ENCODE assay signal across 14 cellular contexts in the genomic region with DNA sequence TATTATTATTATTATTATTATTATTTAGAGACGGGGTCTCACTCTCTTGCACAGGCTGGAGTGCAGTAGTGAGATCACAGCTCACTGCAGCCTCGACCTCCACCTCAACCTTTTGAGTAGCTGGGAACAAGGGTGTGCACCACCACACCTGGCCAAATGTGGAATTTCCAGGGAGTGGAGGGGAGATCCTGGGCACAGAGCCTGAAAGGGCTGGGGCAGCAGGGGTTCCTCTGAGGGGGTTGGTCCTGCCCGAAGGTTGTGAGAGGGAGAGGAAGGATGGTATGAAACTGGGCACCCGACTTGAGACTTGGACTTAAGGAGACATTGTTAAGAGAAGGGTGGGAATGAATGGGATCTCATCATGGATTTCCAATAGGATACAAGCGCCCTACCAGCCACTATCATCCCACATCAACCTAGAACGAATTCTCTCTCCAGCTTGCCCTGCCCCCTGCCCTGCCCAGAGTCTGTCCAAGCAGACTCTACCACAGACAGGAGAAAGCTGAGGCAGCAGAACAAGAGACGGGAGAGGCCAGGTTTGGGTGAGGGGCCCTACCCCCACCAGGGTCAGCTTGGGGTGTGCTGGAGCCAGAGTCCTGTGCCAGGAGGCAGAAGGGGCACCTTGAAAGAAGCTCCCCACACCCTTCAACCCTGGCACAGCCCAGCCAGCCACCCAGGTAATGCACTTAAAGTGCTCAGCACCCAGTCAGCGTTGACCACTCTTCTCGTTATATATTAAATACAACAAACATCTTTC. TPM values are rescaled to one million over a fixed set of nuclear protein-coding genes. Genes with fewer than 3 reads are reported as not detected.
DNase-seq lines count a peak whose midpoint lies in the region; ATAC-seq and TF ChIP-seq lines count a peak whose summit lies in the region.
"Had no signal": no experiment of that assay in that cellular context is flagged by ENCODE, and none has a peak within 500 bp of the region (broad histone marks: within the 10 kb centered on the region; RNA-seq: fewer than 3 reads in every experiment).

No MANE protein-coding gene starts in this region.

- H3K36me3 ChIP-seq in PC-3 (ENCODE audit: low read depth, low read length): no peaks in the 10 kb centered on the region
- no peaks in the 10 kb centered on the region for H3K36me3 ChIP-seq in endocrine pancreas (ENCODE audit: control insufficient read depth, insufficient read depth, low read length)
- H3K36me3 ChIP-seq: ascending aorta, neutrophil, thoracic aorta had no signal

- H3K9me3 Mint-ChIP-seq in osteocyte (ENCODE audit: unreplicated experiment): no peaks in the 10 kb centered on the region
- no peaks in the 10 kb centered on the region for H3K9me3 Mint-ChIP-seq in activated CD8-positive, alpha-beta T cell treated with anti-CD3 and anti-CD28 coated beads, Interleukin-2, amount 10 ng/mL, durations not matched to agents 7 days and 5 days (ENCODE audit: insufficient read depth)

- H3K27ac Mint-ChIP-seq in osteocyte (ENCODE audit: unreplicated experiment): peak overlapping the region; percentile 84
- H3K27ac Mint-ChIP-seq in activated CD8-positive, alpha-beta T cell treated with anti-CD3 and anti-CD28 coated beads, Interleukin-2, amount 10 ng/mL, durations not matched to agents 7 days and 5 days: no peak overlapping the region

- no peaks in the 10 kb centered on the region for H4K20me1 ChIP-seq in PC-3 (ENCODE audit: low read length)

- peak overlapping the region; percentile 56 for H2AFZ ChIP-seq in PC-3 (ENCODE audit: low read length)

- intact Hi-C loops in PC-3 (cut with micrococcal nuclease): loop anchor here (1.0 to 5.0 kb wide), 3 partner anchors 65 to 134 kb away; no protein-coding TSS in a partner anchor

- peak overlapping the region; percentile 61 for H3K4me2 ChIP-seq in PC-3 (ENCODE audit: low read length)

- CTCF ChIA-PET in AG04450 (lab: Charles Lee) (interaction anchor here (0.5 to 3.5 kb wide), 40 partner anchors 10 to 875 kb away, joined by 3 to 38 read pairs (median 4); a partner anchor contains a TSS), PC-3 (lab: Charles Lee) (interaction anchor here (0.6 to 1.4 kb wide), 3 partner anchors 15 to 82 kb away, joined by 3 to 4 read pairs (median 3); no protein-coding TSS in a partner anchor)
- CTCF ChIA-PET in activated CD8-positive, alpha-beta T cell treated with anti-CD3 and anti-CD28 coated beads, Interleukin-2, amount 10 ng/mL, durations not matched to agents 7 days and 5 days (lab: Charles Lee): interaction anchor here (0.7 to 4.4 kb wide), 22 partner anchors 8 to 355 kb away, joined by 3 to 33 read pairs (median 4); no protein-coding TSS in a partner anchor

- ATAC-seq in PC-3: no peak
- no peak for ATAC-seq in GM18502 (IDR thresholded peaks at IDR 0.05; ENCODE audit: poor library complexity, unreplicated experiment)
- ATAC-seq in HG02973 (IDR thresholded peaks at IDR 0.05; ENCODE audit: unreplicated experiment): no peak
- ATAC-seq in activated CD8-positive, alpha-beta T cell treated with anti-CD3 and anti-CD28 coated beads, Interleukin-2, amount 10 ng/mL, durations not matched to agents 7 days and 5 days: no peak

- DNase-seq in AG04450 (ENCODE audit: low read depth, low spot score) (no peak), PC-3 (no peak), osteocyte (ENCODE audit: extremely low spot score, unreplicated experiment) (no peak), NOMO-1 treated with dmso at 0.1 percent for 144 hours (lab: John Stamatoyannopoulos, UW; ENCODE audit: unreplicated experiment) (no peak)
- no peak for DNase-seq in activated CD8-positive, alpha-beta T cell treated with anti-CD3 and anti-CD28 coated beads, Interleukin-2, amount 10 ng/mL, durations not matched to agents 7 days and 5 days
- DNase-seq: cortex of kidney had no signal

- no peaks in the 10 kb centered on the region for H3K27me3 ChIP-seq in AG04450 (ENCODE audit: control insufficient read depth, insufficient read depth, low read length)
- no peaks in the 10 kb centered on the region for H3K27me3 ChIP-seq in PC-3 (ENCODE audit: low read length)
- H3K27me3 ChIP-seq in endocrine pancreas (ENCODE audit: control insufficient read depth, insufficient read depth, low read length): no peaks in the 10 kb centered on the region
- H3K27me3 ChIP-seq: ascending aorta, MG63, neutrophil had no signal

- H3K9me3 ChIP-seq in AG04450 (ENCODE audit: control insufficient read depth, insufficient read depth, low read length): no peaks in the 10 kb centered on the region; the same call in 1 of the 2 replicates
- H3K9me3 ChIP-seq in PC-3 (ENCODE audit: low read length): no peaks in the 10 kb centered on the region
- no peaks in the 10 kb centered on the region for H3K9me3 ChIP-seq in endocrine pancreas (ENCODE audit: control insufficient read depth, low read length)
- H3K9me3 ChIP-seq: ascending aorta, MG63, neutrophil, thoracic aorta had no signal

- no peaks in the 10 kb centered on the region for H3F3A ChIP-seq in PC-3 (ENCODE audit: low read length, unreplicated experiment)

- H3K27me3 Mint-ChIP-seq in osteocyte (ENCODE audit: unreplicated experiment): no peaks in the 10 kb centered on the region
- H3K27me3 Mint-ChIP-seq in activated CD8-positive, alpha-beta T cell treated with anti-CD3 and anti-CD28 coated beads, Interleukin-2, amount 10 ng/mL, durations not matched to agents 7 days and 5 days (ENCODE audit: low read depth): peaks cover 3% of the 10 kb centered on the region
- H3K27me3 Mint-ChIP-seq: B cell had no signal

- no peak overlapping the region for H3K4me3 Mint-ChIP-seq in osteocyte (ENCODE audit: unreplicated experiment)
- no peak overlapping the region for H3K4me3 Mint-ChIP-seq in activated CD8-positive, alpha-beta T cell treated with anti-CD3 and anti-CD28 coated beads, Interleukin-2, amount 10 ng/mL, durations not matched to agents 7 days and 5 days
- H3K4me3 Mint-ChIP-seq: B cell had no signal

- no peak for TF ChIP-seq CTCF in AG04450 (IDR thresholded peaks at IDR 0.05; ENCODE audit: low read depth, low read length)
- no peak for TF ChIP-seq CTCF in PC-3 (conservative IDR thresholded peaks at IDR 0.05; ENCODE audit: low read depth, low read length)
- TF ChIP-seq CTCF in osteocyte (IDR thresholded peaks at IDR 0.05): no peak

- H3K4me3 ChIP-seq in AG04450 (ENCODE audit: low read depth, low read length) (no peak overlapping the region), PC-3 (ENCODE audit: low read length) (no peak overlapping the region; the same call in 1 of the 2 replicates), endocrine pancreas (ENCODE audit: control insufficient read depth, insufficient read depth, low read length) (no peak overlapping the region)
- H3K4me3 ChIP-seq: ascending aorta, MG63, thoracic aorta had no signal

- H3K27ac ChIP-seq in AG04450 (ENCODE audit: low read depth, low read length): peak overlapping the region; percentile 77
- peak overlapping the region; percentile 58 for H3K27ac ChIP-seq in PC-3 (ENCODE audit: low read length)
- H3K27ac ChIP-seq: ascending aorta, neutrophil had no signal

- peaks cover 26% of the 10 kb centered on the region for H3K79me2 ChIP-seq in PC-3 (ENCODE audit: low read length)

- H3K9me2 ChIP-seq in PC-3 (replicated peaks; ENCODE audit: low read length): no peaks in the 10 kb centered on the region

- H3K4me1 ChIP-seq in PC-3 (ENCODE audit: insufficient read depth, low read length): peaks cover 25% of the 10 kb centered on the region
- peaks cover 14% of the 10 kb centered on the region for H3K4me1 ChIP-seq in endocrine pancreas (ENCODE audit: control insufficient read depth, insufficient read depth, low read length)

- BruUV-seq in PC-3 (replicated peaks; lab: Mats Ljungman, UMichigan): no TSS peak

- peaks cover 43% of the 10 kb centered on the region for H3K4me1 Mint-ChIP-seq in osteocyte (ENCODE audit: unreplicated experiment)
- H3K4me1 Mint-ChIP-seq in activated CD8-positive, alpha-beta T cell treated with anti-CD3 and anti-CD28 coated beads, Interleukin-2, amount 10 ng/mL, durations not matched to agents 7 days and 5 days (ENCODE audit: low read depth): peaks cover 30% of the 10 kb centered on the region

- POLR2A ChIA-PET in AG04450 (lab: Yijun Ruan, JAX): no interaction called here
- POLR2A ChIA-PET in PC-3 (lab: Charles Lee; ENCODE audit: unreplicated experiment): no interaction called here
- POLR2A ChIA-PET in activated CD8-positive, alpha-beta T cell treated with anti-CD3 and anti-CD28 coated beads, Interleukin-2, amount 10 ng/mL, durations not matched to agents 7 days and 5 days (lab: Charles Lee): interaction anchor here (1.0 to 1.5 kb wide), 2 partner anchors 13 to 255 kb away, joined by 3 to 4 read pairs; no protein-coding TSS in a partner anchor

- H3K9ac ChIP-seq in PC-3 (ENCODE audit: low read length): peak overlapping the region; percentile 18
- peak overlapping the region; percentile 14 for H3K9ac ChIP-seq in endocrine pancreas (ENCODE audit: control insufficient read depth, insufficient read depth, low read length)

- no peaks in the 10 kb centered on the region for H3K36me3 Mint-ChIP-seq in osteocyte (ENCODE audit: unreplicated experiment)
- peaks cover 5% of the 10 kb centered on the region for H3K36me3 Mint-ChIP-seq in activated CD8-positive, alpha-beta T cell treated with anti-CD3 and anti-CD28 coated beads, Interleukin-2, amount 10 ng/mL, durations not matched to agents 7 days and 5 days (ENCODE audit: low read depth)

RNA-seq across cellular contexts. Expression of a gene that starts 2.4 kb away (rescaled TPM):
- 189 and 300 TPM in 2 replicates for polyA plus RNA-seq in AG04450 (2011; rRNA removed)
- 792 and 915 TPM in 2 replicates for polyA minus RNA-seq in AG04450 (2011; rRNA and poly(A)+ RNA removed)
- total RNA-seq in PC-3 (2014; rRNA removed): 606 and 701 TPM in 2 replicates
- 821 and 886 TPM in 2 replicates for total RNA-seq in osteocyte
- total RNA-seq in activated CD8-positive, alpha-beta T cell treated with anti-CD3 and anti-CD28 coated beads, Interleukin-2, amount 10 ng/mL, durations not matched to agents 7 days and 5 days: 100 to 1,000 TPM; 271 to 274 TPM
